22 cellular contexts compared by ENCODE assay signal in genomic region chr20:62323980-62324906, GRCh38.
"Had no signal": no experiment of that assay in that cellular context is flagged by ENCODE, and none has a peak within 500 bp of the region (broad histone marks: within the 10 kb centered on the region; RNA-seq: fewer than 3 reads in every experiment).

No MANE protein-coding gene starts in this region.

- H3K4me3 ChIP-seq: breast epithelium, colonic mucosa had no signal

- H3K4me3 Mint-ChIP-seq: activated CD8-positive, alpha-beta T cell treated with anti-CD3 and anti-CD28 coated beads, Interleukin-2, amount 10 ng/mL, durations not matched to agents 7 days and 5 days; activated naive CD8-positive, alpha-beta T cell treated with anti-CD3 and anti-CD28 coated beads, Interleukin-2, amount 10 ng/mL, durations not matched to agents 7 days and 5 days; T-helper 1 cell treated with Interleukin-12 subunit alpha and Interleukin-12 subunit beta and Interleukin-4 antibody, amounts not matched to agents 30 μg/mL and 1 μg/mL, for 36 hours had no signal

- H3K27ac Mint-ChIP-seq: activated CD8-positive, alpha-beta T cell treated with anti-CD3 and anti-CD28 coated beads, Interleukin-2, amount 10 ng/mL, durations not matched to agents 7 days and 5 days; activated naive CD8-positive, alpha-beta T cell treated with anti-CD3 and anti-CD28 coated beads, Interleukin-2, amount 10 ng/mL, durations not matched to agents 7 days and 5 days; T-helper 1 cell treated with Interleukin-12 subunit alpha and Interleukin-12 subunit beta and Interleukin-4 antibody, amounts not matched to agents 30 μg/mL and 1 μg/mL, for 36 hours had no signal

- ATAC-seq: activated CD8-positive, alpha-beta T cell treated with anti-CD3 and anti-CD28 coated beads, Interleukin-2, amount 10 ng/mL, durations not matched to agents 7 days and 5 days; Panc1 had no signal

- H3K27ac ChIP-seq: breast epithelium, colonic mucosa had no signal

- H3K36me3 Mint-ChIP-seq: activated naive CD8-positive, alpha-beta T cell treated with anti-CD3 and anti-CD28 coated beads, Interleukin-2, amount 10 ng/mL, durations not matched to agents 7 days and 5 days had no signal

- H3K27me3 Mint-ChIP-seq: activated naive CD8-positive, alpha-beta T cell treated with anti-CD3 and anti-CD28 coated beads, Interleukin-2, amount 10 ng/mL, durations not matched to agents 7 days and 5 days had no signal

- H3K36me3 ChIP-seq: breast epithelium, colonic mucosa had no signal

- H3K4me1 ChIP-seq: breast epithelium, colonic mucosa had no signal

- H3K9me3 Mint-ChIP-seq: activated naive CD8-positive, alpha-beta T cell treated with anti-CD3 and anti-CD28 coated beads, Interleukin-2, amount 10 ng/mL, durations not matched to agents 7 days and 5 days; T-helper 1 cell treated with Interleukin-12 subunit alpha and Interleukin-12 subunit beta and Interleukin-4 antibody, amounts not matched to agents 30 μg/mL and 1 μg/mL, for 36 hours had no signal

- DNase-seq: activated CD4-positive, alpha-beta T cell treated with anti-CD3 and anti-CD28 coated beads for 48 hours; activated CD4-positive, alpha-beta T cell treated with anti-CD3 and anti-CD28 coated beads, Interleukin-2, amount 50 U/mL, for 4 hours; activated CD4-positive, CD25-positive, alpha-beta regulatory T cell treated with anti-CD3 and anti-CD28 coated beads, Interleukin-2, amount 50 U/mL, for 72 hours; activated CD8-positive, alpha-beta memory T cell treated with anti-CD3 and anti-CD28 coated beads, Interleukin-2, amount 50 U/mL, for 48 hours; activated CD8-positive, alpha-beta T cell treated with anti-CD3 and anti-CD28 coated beads, Interleukin-2, amount 10 ng/mL, durations not matched to agents 7 days and 5 days; activated naive CD4-positive, alpha-beta T cell treated with anti-CD3 and anti-CD28 coated beads, Interleukin-2, amount 50 U/mL, for 16 hours; activated naive CD8-positive, alpha-beta T cell treated with anti-CD3 and anti-CD28 coated beads, Interleukin-2, amount 10 ng/mL, durations not matched to agents 7 days and 5 days; activated T-cell treated with anti-CD3 and anti-CD28 coated beads, Interleukin-2, amount 50 U/mL, for 1 hour; aorta; caudate nucleus; colonic mucosa; NCI-H1105; NCI-H1436; NCI-H1694 treated with DMSO at 0.1 percent for 48 hours; NCI-H2029 treated with DMSO at 0.1 percent for 48 hours; NCI-H446; NCI-H524; RPMI8226; SHP77 treated with DMSO at 0.1 percent for 48 hours had no signal

- H3K27me3 ChIP-seq: breast epithelium, colonic mucosa had no signal

- H3K9me3 ChIP-seq: breast epithelium, colonic mucosa had no signal
